1 cellular context compared by ENCODE assay signal in the genomic region with DNA sequence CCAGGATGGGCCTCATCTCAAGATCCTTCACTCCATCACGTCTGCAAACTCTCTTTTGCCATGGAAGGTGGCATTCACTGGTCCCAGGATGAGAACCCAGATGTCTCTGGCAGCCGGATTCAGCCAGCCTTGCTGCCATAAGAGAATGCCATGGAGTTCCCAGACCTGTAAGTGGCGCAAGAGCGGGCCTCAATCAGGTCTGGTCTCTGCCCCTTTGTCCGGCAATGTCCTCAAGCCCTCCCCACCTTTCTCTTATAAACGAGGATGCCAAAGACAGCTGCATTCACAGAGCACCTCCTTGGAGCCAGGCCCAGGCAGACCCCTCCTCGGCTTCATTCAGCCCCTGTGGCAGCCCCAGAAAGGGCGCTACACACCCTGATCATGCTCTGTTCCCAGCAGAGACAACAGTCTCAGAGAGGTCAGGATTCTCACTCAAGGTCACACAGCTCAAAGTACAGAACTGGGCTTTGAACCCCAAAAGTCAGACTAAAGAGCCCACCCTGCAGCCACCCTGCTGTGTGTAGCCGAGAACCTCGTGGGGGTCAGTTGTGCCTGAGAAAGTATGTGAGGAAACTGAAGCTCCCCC.
TF ChIP-seq lines count a peak whose summit lies in the region.

No MANE protein-coding gene starts in this region.

TF ChIP-seq in HepG2, 621 proteins besides CTCF, POLR2A, EP300 and RAD21:
- no peak for TF ChIP-seq ZNF33B (CRISPR knock-in tag; IDR thresholded peaks at IDR 0.05)
- peak; percentile 91 for TF ChIP-seq ZNF768 (CRISPR knock-in tag; IDR thresholded peaks at IDR 0.05)
